Comparison of ENCODE assay signal across 17 cellular contexts in genomic region chr4:121016630-121017029, GRCh38. TPM values are rescaled to one million over a fixed set of nuclear protein-coding genes. Genes with fewer than 3 reads are reported as not detected.
"Had no signal": no experiment of that assay in that cellular context is flagged by ENCODE, and none has a peak within 500 bp of the region (broad histone marks: within the 10 kb centered on the region; RNA-seq: fewer than 3 reads in every experiment).

No MANE protein-coding gene starts in this region.

- H3K27ac ChIP-seq: heart right ventricle, neutrophil, ovary, prostate gland, transverse colon, uterus had no signal

- H3K9me3 ChIP-seq: heart right ventricle, neutrophil, ovary, prostate gland, transverse colon, uterus had no signal

- ATAC-seq: activated naive CD8-positive, alpha-beta T cell treated with anti-CD3 and anti-CD28 coated beads, Interleukin-2, amount 50 U/mL, for 24 hours; heart right ventricle; natural killer cell; stimulated activated naive B cell treated with anti-CD40 and anti-IgM and Interleukin-4, amounts not matched to agents 10 μg/mL and 1 μg/mL and 100 μg/mL, for 72 hours had no signal

- DNase-seq: activated CD4-positive, alpha-beta memory T cell treated with anti-CD3 and anti-CD28 coated beads for 36 hours; activated CD4-positive, alpha-beta T cell treated with anti-CD3 and anti-CD28 coated beads for 48 hours; activated naive CD4-positive, alpha-beta T cell treated with anti-CD3 and anti-CD28 coated beads, Interleukin-2, amount 10 ng/mL, durations not matched to agents 7 days and 5 days; activated naive CD8-positive, alpha-beta T cell treated with anti-CD3 and anti-CD28 coated beads, Interleukin-2, amount 50 U/mL, for 24 hours; activated T-cell treated with anti-CD3 and anti-CD28 coated beads, Interleukin-2, amount 50 U/mL, for 48 hours; effector CD4-positive, alpha-beta T cell; foreskin fibroblast; heart right ventricle; natural killer cell; ovary; stimulated activated CD4-positive, alpha-beta T cell treated with anti-CD3 and anti-CD28 coated beads, Interleukin-2, amount 100 ng/mL, for 48 hours; stimulated activated CD8-positive, alpha-beta memory T cell treated with anti-CD3 and anti-CD28 coated beads, Interleukin-4, amount 100 ng/mL, for 48 hours; stimulated activated naive B cell treated with anti-CD40 and anti-IgM and Interleukin-4, amounts not matched to agents 10 μg/mL and 1 μg/mL and 100 μg/mL, for 72 hours; transverse colon; uterus had no signal

- H3K27me3 ChIP-seq: heart right ventricle, neutrophil, ovary, transverse colon, uterus had no signal

- H3K36me3 ChIP-seq: heart right ventricle, neutrophil, ovary, prostate gland, transverse colon, uterus had no signal

- H3K4me1 ChIP-seq: prostate gland, transverse colon, uterus had no signal

- H3K4me3 ChIP-seq: heart right ventricle, ovary, prostate gland, transverse colon, uterus had no signal

RNA-seq across cellular contexts. Expression of gene NDNF, which starts 55.7 kb away (rescaled TPM):
- total RNA-seq: activated CD4-positive, alpha-beta memory T cell treated with anti-CD3 and anti-CD28 coated beads for 36 hours; natural killer cell had no signal
